2 cellular contexts compared by ENCODE assay signal in the genomic region with DNA sequence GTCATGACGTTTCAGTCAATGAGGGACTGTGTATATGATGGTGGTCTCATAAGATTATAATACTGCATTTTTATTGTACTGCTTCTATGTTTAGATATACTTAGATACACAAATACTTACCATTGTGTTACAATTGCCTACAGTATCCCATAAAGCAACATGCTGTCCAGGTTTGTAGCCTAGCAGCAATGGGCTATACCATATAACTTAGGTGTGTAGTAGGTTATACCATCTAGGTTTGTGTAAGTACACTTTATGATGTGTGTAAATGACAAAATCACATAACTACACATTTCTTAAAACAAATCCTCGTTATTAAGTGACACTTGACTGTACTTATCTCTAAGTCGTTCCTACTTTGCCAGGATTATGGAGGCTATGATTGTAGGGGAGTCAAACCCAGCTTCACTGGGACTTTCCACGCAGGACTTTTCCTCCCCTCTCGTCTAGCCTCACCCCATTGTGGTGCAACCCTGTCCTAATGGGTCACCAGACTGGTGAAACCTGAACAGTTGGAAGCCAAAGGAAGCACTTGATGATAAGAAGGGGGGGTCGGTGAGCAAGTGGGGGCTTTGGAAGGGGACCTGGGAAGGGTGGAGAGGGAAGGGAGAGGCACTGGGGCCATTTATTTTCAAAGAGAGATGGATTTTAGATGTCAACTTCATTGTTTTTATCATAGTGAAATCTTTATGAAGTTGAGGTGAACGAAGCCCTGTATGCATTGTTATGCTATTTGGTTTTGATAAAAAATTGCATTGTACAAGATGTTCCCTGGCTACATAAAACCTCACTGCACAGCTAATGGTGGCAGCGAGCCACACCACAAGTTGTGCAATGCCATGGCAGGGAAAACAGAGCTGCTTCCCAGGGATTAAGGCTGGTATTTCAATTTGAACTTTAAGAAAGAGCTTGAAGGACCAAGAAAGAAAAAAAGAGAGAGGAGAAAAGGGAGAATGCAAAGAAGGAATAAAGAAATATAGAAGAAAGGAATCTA.
TF ChIP-seq lines count a peak whose summit lies in the region.

No MANE protein-coding gene starts in this region.

TF ChIP-seq in HEK293, 187 proteins besides CTCF, POLR2A, EP300 and RAD21 (continued from another document):
- TF ChIP-seq, protein P1, sequence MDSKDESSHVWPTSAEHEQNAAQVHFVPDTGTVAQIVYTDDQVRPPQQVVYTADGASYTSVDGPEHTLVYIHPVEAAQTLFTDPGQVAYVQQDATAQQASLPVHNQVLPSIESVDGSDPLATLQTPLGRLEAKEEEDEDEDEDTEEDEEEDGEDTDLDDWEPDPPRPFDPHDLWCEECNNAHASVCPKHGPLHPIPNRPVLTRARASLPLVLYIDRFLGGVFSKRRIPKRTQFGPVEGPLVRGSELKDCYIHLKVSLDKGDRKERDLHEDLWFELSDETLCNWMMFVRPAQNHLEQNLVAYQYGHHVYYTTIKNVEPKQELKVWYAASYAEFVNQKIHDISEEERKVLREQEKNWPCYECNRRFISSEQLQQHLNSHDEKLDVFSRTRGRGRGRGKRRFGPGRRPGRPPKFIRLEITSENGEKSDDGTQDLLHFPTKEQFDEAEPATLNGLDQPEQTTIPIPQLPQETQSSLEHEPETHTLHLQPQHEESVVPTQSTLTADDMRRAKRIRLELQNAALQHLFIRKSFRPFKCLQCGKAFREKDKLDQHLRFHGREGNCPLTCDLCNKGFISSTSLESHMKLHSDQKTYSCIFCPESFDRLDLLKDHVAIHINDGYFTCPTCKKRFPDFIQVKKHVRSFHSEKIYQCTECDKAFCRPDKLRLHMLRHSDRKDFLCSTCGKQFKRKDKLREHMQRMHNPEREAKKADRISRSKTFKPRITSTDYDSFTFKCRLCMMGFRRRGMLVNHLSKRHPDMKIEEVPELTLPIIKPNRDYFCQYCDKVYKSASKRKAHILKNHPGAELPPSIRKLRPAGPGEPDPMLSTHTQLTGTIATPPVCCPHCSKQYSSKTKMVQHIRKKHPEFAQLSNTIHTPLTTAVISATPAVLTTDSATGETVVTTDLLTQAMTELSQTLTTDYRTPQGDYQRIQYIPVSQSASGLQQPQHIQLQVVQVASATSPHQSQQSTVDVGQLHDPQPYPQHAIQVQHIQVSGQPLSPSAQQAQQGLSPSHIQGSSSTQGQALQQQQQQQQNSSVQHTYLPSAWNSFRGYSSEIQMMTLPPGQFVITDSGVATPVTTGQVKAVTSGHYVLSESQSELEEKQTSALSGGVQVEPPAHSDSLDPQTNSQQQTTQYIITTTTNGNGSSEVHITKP (tag by site-specific recombination; IDR thresholded peaks at IDR 0.05) = peak; percentile 70
- TF ChIP-seq REPIN1 (tag by site-specific recombination; IDR thresholded peaks at IDR 0.05; ENCODE audit: low read depth) (no peak), ZNF701 (tag by site-specific recombination; IDR thresholded peaks at IDR 0.05) (no peak)
TF ChIP-seq in HEK293: peak in this region for 1.

TF ChIP-seq in WTC11, 78 proteins besides CTCF, POLR2A, EP300 and RAD21 (continued from another document):
- TF ChIP-seq, protein P2, sequence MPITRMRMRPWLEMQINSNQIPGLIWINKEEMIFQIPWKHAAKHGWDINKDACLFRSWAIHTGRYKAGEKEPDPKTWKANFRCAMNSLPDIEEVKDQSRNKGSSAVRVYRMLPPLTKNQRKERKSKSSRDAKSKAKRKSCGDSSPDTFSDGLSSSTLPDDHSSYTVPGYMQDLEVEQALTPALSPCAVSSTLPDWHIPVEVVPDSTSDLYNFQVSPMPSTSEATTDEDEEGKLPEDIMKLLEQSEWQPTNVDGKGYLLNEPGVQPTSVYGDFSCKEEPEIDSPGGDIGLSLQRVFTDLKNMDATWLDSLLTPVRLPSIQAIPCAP (CRISPR knock-in tag; IDR thresholded peaks at IDR 0.05) = no peak
- no peak for TF ChIP-seq ZSCAN18 (CRISPR knock-in tag; IDR thresholded peaks at IDR 0.05)
- no peak for TF ChIP-seq CREB1 (CRISPR knock-in tag; IDR thresholded peaks at IDR 0.05)
- no peak for TF ChIP-seq MXD4 (CRISPR knock-in tag; IDR thresholded peaks at IDR 0.05; ENCODE audit: borderline replicate concordance)
- TF ChIP-seq ZNF263 (CRISPR knock-in tag; IDR thresholded peaks at IDR 0.05; ENCODE audit: low read depth) = no peak
- no peak for TF ChIP-seq ZNF532 (CRISPR knock-in tag; IDR thresholded peaks at IDR 0.05; ENCODE audit: borderline replicate concordance)
- TF ChIP-seq USF2 (CRISPR knock-in tag; IDR thresholded peaks at IDR 0.05) = no peak
- TF ChIP-seq, protein P3, sequence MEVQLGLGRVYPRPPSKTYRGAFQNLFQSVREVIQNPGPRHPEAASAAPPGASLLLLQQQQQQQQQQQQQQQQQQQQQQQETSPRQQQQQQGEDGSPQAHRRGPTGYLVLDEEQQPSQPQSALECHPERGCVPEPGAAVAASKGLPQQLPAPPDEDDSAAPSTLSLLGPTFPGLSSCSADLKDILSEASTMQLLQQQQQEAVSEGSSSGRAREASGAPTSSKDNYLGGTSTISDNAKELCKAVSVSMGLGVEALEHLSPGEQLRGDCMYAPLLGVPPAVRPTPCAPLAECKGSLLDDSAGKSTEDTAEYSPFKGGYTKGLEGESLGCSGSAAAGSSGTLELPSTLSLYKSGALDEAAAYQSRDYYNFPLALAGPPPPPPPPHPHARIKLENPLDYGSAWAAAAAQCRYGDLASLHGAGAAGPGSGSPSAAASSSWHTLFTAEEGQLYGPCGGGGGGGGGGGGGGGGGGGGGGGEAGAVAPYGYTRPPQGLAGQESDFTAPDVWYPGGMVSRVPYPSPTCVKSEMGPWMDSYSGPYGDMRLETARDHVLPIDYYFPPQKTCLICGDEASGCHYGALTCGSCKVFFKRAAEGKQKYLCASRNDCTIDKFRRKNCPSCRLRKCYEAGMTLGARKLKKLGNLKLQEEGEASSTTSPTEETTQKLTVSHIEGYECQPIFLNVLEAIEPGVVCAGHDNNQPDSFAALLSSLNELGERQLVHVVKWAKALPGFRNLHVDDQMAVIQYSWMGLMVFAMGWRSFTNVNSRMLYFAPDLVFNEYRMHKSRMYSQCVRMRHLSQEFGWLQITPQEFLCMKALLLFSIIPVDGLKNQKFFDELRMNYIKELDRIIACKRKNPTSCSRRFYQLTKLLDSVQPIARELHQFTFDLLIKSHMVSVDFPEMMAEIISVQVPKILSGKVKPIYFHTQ (CRISPR knock-in tag; IDR thresholded peaks at IDR 0.05) = no peak
- TF ChIP-seq SP1 (CRISPR knock-in tag; conservative IDR thresholded peaks at IDR 0.05) = no peak
- no peak for TF ChIP-seq MYBL2 (CRISPR knock-in tag; IDR thresholded peaks at IDR 0.05)
